In genomic region chr22:41222846-41223507, GRCh38 we compare ENCODE assay signal across 2 cellular contexts.
TF ChIP-seq lines count a peak whose summit lies in the region.

No MANE protein-coding gene starts in this region.

TF ChIP-seq in HepG2, 621 proteins besides CTCF, POLR2A, EP300 and RAD21 (continued from another document):
- peak; percentile 20 for TF ChIP-seq RBM39 (IDR thresholded peaks at IDR 0.05; ENCODE audit: low read depth, low read length, poor library complexity, severe bottlenecking)
- TF ChIP-seq, protein P1, sequence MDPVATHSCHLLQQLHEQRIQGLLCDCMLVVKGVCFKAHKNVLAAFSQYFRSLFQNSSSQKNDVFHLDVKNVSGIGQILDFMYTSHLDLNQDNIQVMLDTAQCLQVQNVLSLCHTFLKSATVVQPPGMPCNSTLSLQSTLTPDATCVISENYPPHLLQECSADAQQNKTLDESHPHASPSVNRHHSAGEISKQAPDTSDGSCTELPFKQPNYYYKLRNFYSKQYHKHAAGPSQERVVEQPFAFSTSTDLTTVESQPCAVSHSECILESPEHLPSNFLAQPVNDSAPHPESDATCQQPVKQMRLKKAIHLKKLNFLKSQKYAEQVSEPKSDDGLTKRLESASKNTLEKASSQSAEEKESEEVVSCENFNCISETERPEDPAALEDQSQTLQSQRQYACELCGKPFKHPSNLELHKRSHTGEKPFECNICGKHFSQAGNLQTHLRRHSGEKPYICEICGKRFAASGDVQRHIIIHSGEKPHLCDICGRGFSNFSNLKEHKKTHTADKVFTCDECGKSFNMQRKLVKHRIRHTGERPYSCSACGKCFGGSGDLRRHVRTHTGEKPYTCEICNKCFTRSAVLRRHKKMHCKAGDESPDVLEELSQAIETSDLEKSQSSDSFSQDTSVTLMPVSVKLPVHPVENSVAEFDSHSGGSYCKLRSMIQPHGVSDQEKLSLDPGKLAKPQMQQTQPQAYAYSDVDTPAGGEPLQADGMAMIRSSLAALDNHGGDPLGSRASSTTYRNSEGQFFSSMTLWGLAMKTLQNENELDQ (CRISPR knock-in tag; IDR thresholded peaks at IDR 0.05; ENCODE audit: borderline replicate concordance), result no peak
- no peak for TF ChIP-seq SKI (IDR thresholded peaks at IDR 0.05; ENCODE audit: partially characterized antibody)

TF ChIP-seq in SK-N-SH treated with all-trans-retinoic acid at 6 μM for 48 hours, 23 proteins besides CTCF, POLR2A, EP300 and RAD21 (continued from another document):
- no peak for TF ChIP-seq SNAI2 (CRISPR knock-in tag; IDR thresholded peaks at IDR 0.05)
- TF ChIP-seq, protein P2, sequence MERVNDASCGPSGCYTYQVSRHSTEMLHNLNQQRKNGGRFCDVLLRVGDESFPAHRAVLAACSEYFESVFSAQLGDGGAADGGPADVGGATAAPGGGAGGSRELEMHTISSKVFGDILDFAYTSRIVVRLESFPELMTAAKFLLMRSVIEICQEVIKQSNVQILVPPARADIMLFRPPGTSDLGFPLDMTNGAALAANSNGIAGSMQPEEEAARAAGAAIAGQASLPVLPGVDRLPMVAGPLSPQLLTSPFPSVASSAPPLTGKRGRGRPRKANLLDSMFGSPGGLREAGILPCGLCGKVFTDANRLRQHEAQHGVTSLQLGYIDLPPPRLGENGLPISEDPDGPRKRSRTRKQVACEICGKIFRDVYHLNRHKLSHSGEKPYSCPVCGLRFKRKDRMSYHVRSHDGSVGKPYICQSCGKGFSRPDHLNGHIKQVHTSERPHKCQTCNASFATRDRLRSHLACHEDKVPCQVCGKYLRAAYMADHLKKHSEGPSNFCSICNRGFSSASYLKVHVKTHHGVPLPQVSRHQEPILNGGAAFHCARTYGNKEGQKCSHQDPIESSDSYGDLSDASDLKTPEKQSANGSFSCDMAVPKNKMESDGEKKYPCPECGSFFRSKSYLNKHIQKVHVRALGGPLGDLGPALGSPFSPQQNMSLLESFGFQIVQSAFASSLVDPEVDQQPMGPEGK (CRISPR knock-in tag; IDR thresholded peaks at IDR 0.05; ENCODE audit: borderline replicate concordance), result no peak
- no peak for TF ChIP-seq TOX (CRISPR knock-in tag; IDR thresholded peaks at IDR 0.05; ENCODE audit: borderline replicate concordance)
- TF ChIP-seq, protein P3, sequence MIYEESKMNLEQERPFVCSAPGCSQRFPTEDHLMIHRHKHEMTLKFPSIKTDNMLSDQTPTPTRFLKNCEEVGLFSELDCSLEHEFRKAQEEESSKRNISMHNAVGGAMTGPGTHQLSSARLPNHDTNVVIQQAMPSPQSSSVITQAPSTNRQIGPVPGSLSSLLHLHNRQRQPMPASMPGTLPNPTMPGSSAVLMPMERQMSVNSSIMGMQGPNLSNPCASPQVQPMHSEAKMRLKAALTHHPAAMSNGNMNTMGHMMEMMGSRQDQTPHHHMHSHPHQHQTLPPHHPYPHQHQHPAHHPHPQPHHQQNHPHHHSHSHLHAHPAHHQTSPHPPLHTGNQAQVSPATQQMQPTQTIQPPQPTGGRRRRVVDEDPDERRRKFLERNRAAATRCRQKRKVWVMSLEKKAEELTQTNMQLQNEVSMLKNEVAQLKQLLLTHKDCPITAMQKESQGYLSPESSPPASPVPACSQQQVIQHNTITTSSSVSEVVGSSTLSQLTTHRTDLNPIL (CRISPR knock-in tag; IDR thresholded peaks at IDR 0.05; ENCODE audit: low read depth), result no peak
- TF ChIP-seq ZNF8 (CRISPR knock-in tag; IDR thresholded peaks at IDR 0.05), result no peak
- TF ChIP-seq ARNTL (CRISPR knock-in tag; IDR thresholded peaks at IDR 0.05; ENCODE audit: borderline replicate concordance, low read depth), result no peak
- TF ChIP-seq ZC3H10 (CRISPR knock-in tag; IDR thresholded peaks at IDR 0.05), result no peak
- TF ChIP-seq TSHZ2 (CRISPR knock-in tag; IDR thresholded peaks at IDR 0.05), result no peak
- no peak for TF ChIP-seq CSDC2 (CRISPR knock-in tag; IDR thresholded peaks at IDR 0.05)
- no peak for TF ChIP-seq TCF4 (CRISPR knock-in tag; IDR thresholded peaks at IDR 0.05; ENCODE audit: borderline replicate concordance)
- no peak for TF ChIP-seq ESRRG (CRISPR knock-in tag; IDR thresholded peaks at IDR 0.05)
- no peak for TF ChIP-seq RARB (CRISPR knock-in tag; IDR thresholded peaks at IDR 0.05)
- no peak for TF ChIP-seq ZNF70 (CRISPR knock-in tag; IDR thresholded peaks at IDR 0.05)
- TF ChIP-seq, protein P4, sequence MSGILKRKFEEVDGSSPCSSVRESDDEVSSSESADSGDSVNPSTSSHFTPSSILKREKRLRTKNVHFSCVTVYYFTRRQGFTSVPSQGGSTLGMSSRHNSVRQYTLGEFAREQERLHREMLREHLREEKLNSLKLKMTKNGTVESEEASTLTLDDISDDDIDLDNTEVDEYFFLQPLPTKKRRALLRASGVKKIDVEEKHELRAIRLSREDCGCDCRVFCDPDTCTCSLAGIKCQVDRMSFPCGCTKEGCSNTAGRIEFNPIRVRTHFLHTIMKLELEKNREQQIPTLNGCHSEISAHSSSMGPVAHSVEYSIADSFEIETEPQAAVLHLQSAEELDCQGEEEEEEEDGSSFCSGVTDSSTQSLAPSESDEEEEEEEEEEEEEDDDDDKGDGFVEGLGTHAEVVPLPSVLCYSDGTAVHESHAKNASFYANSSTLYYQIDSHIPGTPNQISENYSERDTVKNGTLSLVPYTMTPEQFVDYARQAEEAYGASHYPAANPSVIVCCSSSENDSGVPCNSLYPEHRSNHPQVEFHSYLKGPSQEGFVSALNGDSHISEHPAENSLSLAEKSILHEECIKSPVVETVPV (CRISPR knock-in tag; IDR thresholded peaks at IDR 0.05), result no peak
- no peak for TF ChIP-seq GLIS3 (CRISPR knock-in tag; IDR thresholded peaks at IDR 0.05)
- TF ChIP-seq OSR1 (CRISPR knock-in tag; IDR thresholded peaks at IDR 0.05), result no peak
- TF ChIP-seq, protein P5, sequence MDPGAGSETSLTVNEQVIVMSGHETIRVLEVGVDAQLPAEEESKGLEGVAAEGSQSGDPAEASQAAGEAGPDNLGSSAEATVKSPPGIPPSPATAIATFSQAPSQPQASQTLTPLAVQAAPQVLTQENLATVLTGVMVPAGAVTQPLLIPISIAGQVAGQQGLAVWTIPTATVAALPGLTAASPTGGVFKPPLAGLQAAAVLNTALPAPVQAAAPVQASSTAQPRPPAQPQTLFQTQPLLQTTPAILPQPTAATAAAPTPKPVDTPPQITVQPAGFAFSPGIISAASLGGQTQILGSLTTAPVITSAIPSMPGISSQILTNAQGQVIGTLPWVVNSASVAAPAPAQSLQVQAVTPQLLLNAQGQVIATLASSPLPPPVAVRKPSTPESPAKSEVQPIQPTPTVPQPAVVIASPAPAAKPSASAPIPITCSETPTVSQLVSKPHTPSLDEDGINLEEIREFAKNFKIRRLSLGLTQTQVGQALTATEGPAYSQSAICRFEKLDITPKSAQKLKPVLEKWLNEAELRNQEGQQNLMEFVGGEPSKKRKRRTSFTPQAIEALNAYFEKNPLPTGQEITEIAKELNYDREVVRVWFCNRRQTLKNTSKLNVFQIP (CRISPR knock-in tag; IDR thresholded peaks at IDR 0.05; ENCODE audit: borderline replicate concordance, low read depth), result no peak
- TF ChIP-seq PPARA (CRISPR knock-in tag; IDR thresholded peaks at IDR 0.05; ENCODE audit: borderline replicate concordance), result no peak
- no peak for TF ChIP-seq ZNF565 (CRISPR knock-in tag; conservative IDR thresholded peaks at IDR 0.05; ENCODE audit: low read depth)
TF ChIP-seq in SK-N-SH treated with all-trans-retinoic acid at 6 μM for 48 hours: peak in this region for 0.
